In genomic region chr15:71565006-71565405, GRCh38 we compare ENCODE assay signal across 19 cellular contexts.
DNase-seq lines count a peak whose midpoint lies in the region; ATAC-seq and TF ChIP-seq lines count a peak whose summit lies in the region.
"Had no signal": no experiment of that assay in that cellular context is flagged by ENCODE, and none has a peak within 500 bp of the region (broad histone marks: within the 10 kb centered on the region; RNA-seq: fewer than 3 reads in every experiment).

No MANE protein-coding gene starts in this region.

- DNase-seq in Right ventricle myocardium inferior (ENCODE audit: missing footprints) (peak; percentile 26), left ventricle myocardium inferior (no peak), mucosa of descending colon (no peak), sciatic nerve (ENCODE audit: low spot score) (no peak), ovary (no peak), tibial nerve (ENCODE audit: low spot score in 2 of 2) (no peak), mesenchymal stem cell (no peak)
- DNase-seq: 8988T; ACHN; C1 segment of cervical spinal cord; Calu3; CD4-positive, alpha-beta memory T cell; COR-L47; DMS153; DND-41; GOT3; HFFc6 had no signal

- H2BK120ac ChIP-seq in mesenchymal stem cell (ENCODE audit: low read depth, low read length): no peak overlapping the region

- no peaks in the 10 kb centered on the region for H3K9me3 ChIP-seq in left ventricle myocardium inferior (replicated peaks)
- peaks cover 3% of the 10 kb centered on the region for H3K9me3 ChIP-seq in mucosa of descending colon
- no peaks in the 10 kb centered on the region for H3K9me3 ChIP-seq in ovary
- H3K9me3 ChIP-seq in tibial nerve: no peaks in the 10 kb centered on the region
- no peaks in the 10 kb centered on the region for H3K9me3 ChIP-seq in mesenchymal stem cell (ENCODE audit: control insufficient read depth, low read length)
- H3K9me3 ChIP-seq: A549, HAP-1 had no signal

- H3K14ac ChIP-seq in mesenchymal stem cell (ENCODE audit: low read length in 2 of 2): no peak overlapping the region

- no peak overlapping the region for H3K23ac ChIP-seq in mesenchymal stem cell (ENCODE audit: low read length in 2 of 2)

- no peak overlapping the region for H2BK15ac ChIP-seq in mesenchymal stem cell (ENCODE audit: low read depth, poor library complexity, severe bottlenecking)

- H3K79me1 ChIP-seq in mesenchymal stem cell (replicated peaks; ENCODE audit: low read length, poor library complexity, severe bottlenecking): no peaks in the 10 kb centered on the region

- H3K4me2 ChIP-seq in mesenchymal stem cell (ENCODE audit: low read length, poor library complexity, severe bottlenecking): no peak overlapping the region
- H3K4me2 ChIP-seq: A549 had no signal

- no peak overlapping the region for H2AK5ac ChIP-seq in mesenchymal stem cell (ENCODE audit: low read length, severe bottlenecking)

- no peak overlapping the region for H3K4ac ChIP-seq in mesenchymal stem cell (ENCODE audit: low read depth in 1 of 2, low read length in 2 of 2)

- H3K27ac ChIP-seq in left ventricle myocardium inferior (replicated peaks): no peak overlapping the region
- H3K27ac ChIP-seq in ovary: no peak overlapping the region
- H3K27ac ChIP-seq in tibial nerve: no peak overlapping the region
- no peak overlapping the region for H3K27ac ChIP-seq in mesenchymal stem cell (ENCODE audit: low read length, poor library complexity, severe bottlenecking)
- H3K27ac ChIP-seq: A549 had no signal

- no peak for TF ChIP-seq CTCF in left ventricle myocardium inferior (IDR thresholded peaks at IDR 0.05; ENCODE audit: borderline replicate concordance)
- TF ChIP-seq CTCF in mucosa of descending colon (IDR thresholded peaks at IDR 0.05): no peak
- no peak for TF ChIP-seq CTCF in ovary (IDR thresholded peaks at IDR 0.05)
- TF ChIP-seq CTCF in tibial nerve (IDR thresholded peaks at IDR 0.05): no peak

- H4K91ac ChIP-seq in mesenchymal stem cell (ENCODE audit: low read length): no peak overlapping the region

- no peak overlapping the region for H3K18ac ChIP-seq in mesenchymal stem cell (ENCODE audit: low read depth in 1 of 2, low read length in 2 of 2)

- TF ChIP-seq POLR2A in ovary (IDR thresholded peaks at IDR 0.05): no peak
- no peak for TF ChIP-seq POLR2A in tibial nerve (IDR thresholded peaks at IDR 0.05)

- 96 to 100% (median 98%) methylated on average over 1 of the region's 1 CpG for WGBS in ovary, 3 donors
- 90 to 100% methylated on average over 1 of the region's 1 CpG for WGBS in tibial nerve, 2 donors
- 100% methylated on average over 1 of the region's 1 CpG for WGBS in mesenchymal stem cell

- H3K9ac ChIP-seq in mesenchymal stem cell (ENCODE audit: low read length): no peak overlapping the region

- H4K8ac ChIP-seq in mesenchymal stem cell (ENCODE audit: low read length): no peak overlapping the region

- H3K36me3 ChIP-seq in left ventricle myocardium inferior (no peaks in the 10 kb centered on the region), mucosa of descending colon (ENCODE audit: low read depth) (no peaks in the 10 kb centered on the region), ovary (no peaks in the 10 kb centered on the region), tibial nerve (no peaks in the 10 kb centered on the region), mesenchymal stem cell (ENCODE audit: control insufficient read depth in 1 of 2, insufficient read depth in 2 of 2, low read depth in 1 of 2, low read length in 2 of 2) (no peaks in the 10 kb centered on the region)
- H3K36me3 ChIP-seq: HAP-1 had no signal

- H2BK12ac ChIP-seq in mesenchymal stem cell (ENCODE audit: low read length in 2 of 2): no peak overlapping the region

- H3K4me3 ChIP-seq in left ventricle myocardium inferior (no peak overlapping the region), mucosa of descending colon (no peak overlapping the region), ovary (no peak overlapping the region), tibial nerve (no peak overlapping the region), mesenchymal stem cell (ENCODE audit: insufficient read depth in 1 of 2, low read depth in 1 of 2, low read length in 2 of 2) (peak overlapping the region in 1 of 2 experiments; percentile 8)
- H3K4me3 ChIP-seq: A549, HAP-1 had no signal

- no peak overlapping the region for H2AFZ ChIP-seq in mesenchymal stem cell (ENCODE audit: low read depth, low read length)

- H3K27me3 ChIP-seq in left ventricle myocardium inferior (ENCODE audit: low read depth): no peaks in the 10 kb centered on the region
- no peaks in the 10 kb centered on the region for H3K27me3 ChIP-seq in ovary
- H3K27me3 ChIP-seq in tibial nerve: no peaks in the 10 kb centered on the region
- H3K27me3 ChIP-seq in mesenchymal stem cell (ENCODE audit: control insufficient read depth in 1 of 2, insufficient read depth in 1 of 2, low read length in 2 of 2): no peaks in the 10 kb centered on the region

- no peak for ATAC-seq in Right ventricle myocardium inferior
- peak; percentile 66 for ATAC-seq in mucosa of descending colon
- peak; percentile 41 for ATAC-seq in sciatic nerve
- ATAC-seq: A549 had no signal

- intact Hi-C loops in Right ventricle myocardium inferior (cut with DNase I): no loop called here
- intact Hi-C loops in left ventricle myocardium inferior (cut with micrococcal nuclease): no loop called here
- intact Hi-C loops in mucosa of descending colon (cut with DNase I, micrococcal nuclease): no loop called here
- intact Hi-C loops in sciatic nerve (cut with DNase I): no loop called here
- intact Hi-C loops in ovary (cut with DNase I): no loop called here

- TF ChIP-seq EP300 in ovary (IDR thresholded peaks at IDR 0.05) (no peak), tibial nerve (IDR thresholded peaks at IDR 0.05) (no peak)

- no peak overlapping the region for H2BK5ac ChIP-seq in mesenchymal stem cell (ENCODE audit: low read depth, low read length, poor library complexity, severe bottlenecking)

- peaks cover 19% of the 10 kb centered on the region for H3K4me1 ChIP-seq in left ventricle myocardium inferior
- H3K4me1 ChIP-seq in mucosa of descending colon (ENCODE audit: low read depth): no peaks in the 10 kb centered on the region
- peaks cover 3% of the 10 kb centered on the region for H3K4me1 ChIP-seq in ovary (ENCODE audit: insufficient read depth)
- no peaks in the 10 kb centered on the region for H3K4me1 ChIP-seq in tibial nerve
- H3K4me1 ChIP-seq in mesenchymal stem cell (ENCODE audit: control insufficient read depth, insufficient read depth, low read depth, low read length): no peaks in the 10 kb centered on the region
